22 cellular contexts compared by ENCODE assay signal in the genomic region with DNA sequence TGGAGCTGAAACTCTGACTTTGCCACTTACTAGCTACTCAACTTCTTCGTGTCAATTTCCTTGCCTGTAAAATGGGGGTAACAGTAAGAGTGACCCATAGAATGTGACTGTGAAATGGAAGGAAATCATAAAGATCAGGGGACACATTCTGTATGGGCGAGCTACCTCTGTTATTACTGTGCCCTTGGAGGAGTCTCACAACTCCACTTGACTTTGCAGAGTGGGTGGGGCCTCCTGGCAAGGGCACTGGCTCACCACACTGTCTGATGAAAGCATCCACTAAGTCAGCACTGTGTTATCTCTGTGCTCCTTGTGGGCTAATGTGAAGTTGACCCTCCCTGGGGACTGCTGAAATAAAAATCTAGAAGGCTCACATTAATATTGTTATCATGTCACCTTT.
A peak's percentile ranks its signal among the peaks of the same experiment; 100 is the strongest.
DNase-seq lines count a peak whose midpoint lies in the region; ATAC-seq, FAIRE-seq and TF ChIP-seq lines count a peak whose summit lies in the region.
"Had no signal": no experiment of that assay in that cellular context is flagged by ENCODE, and none has a peak within 500 bp of the region (broad histone marks: within the 10 kb centered on the region; RNA-seq: fewer than 3 reads in every experiment).

No MANE protein-coding gene starts in this region.

- intact Hi-C loops in left ventricle myocardium inferior (cut with micrococcal nuclease), result no loop called here

- H3K27ac ChIP-seq in left ventricle myocardium inferior (replicated peaks), result peak overlapping the region; percentile 54

- H3K27me3 ChIP-seq in left ventricle myocardium inferior (ENCODE audit: low read depth), result no peaks in the 10 kb centered on the region

- no peak for TF ChIP-seq CTCF in left ventricle myocardium inferior (IDR thresholded peaks at IDR 0.05; ENCODE audit: borderline replicate concordance)
- no peak for TF ChIP-seq CTCF in omental fat pad (IDR thresholded peaks at IDR 0.05)

- no peaks in the 10 kb centered on the region for H3K9me3 ChIP-seq in left ventricle myocardium inferior (replicated peaks)

- ATAC-seq in omental fat pad (ENCODE audit: low FRiP score), result peak; percentile 56
- ATAC-seq in GM21529 (IDR thresholded peaks at IDR 0.05; ENCODE audit: unreplicated experiment), result no peak
- ATAC-seq in HG02678 (IDR thresholded peaks at IDR 0.05; ENCODE audit: unreplicated experiment), result no peak
- ATAC-seq: GM23338 had no signal

- peak; percentile 79 for FAIRE-seq in urothelium cell line (lab: Jason Lieb, UNC)
- FAIRE-seq: RCC 7860 had no signal

- DNase-seq in activated CD8-positive, alpha-beta memory T cell treated with anti-CD3 and anti-CD28 coated beads, Interleukin-2, amount 50 U/mL, for 48 hours, result peak; percentile 15
- DNase-seq in activated CD8-positive, alpha-beta memory T cell treated with anti-CD3 and anti-CD28 coated beads, Interleukin-2, amount 50 U/mL, for 4 hours, result no peak
- no peak for DNase-seq in left ventricle myocardium inferior
- DNase-seq in omental fat pad (ENCODE audit: low spot score), result no peak
- DNase-seq in urothelium cell line (ENCODE audit: low spot score), result no peak
- DNase-seq in NCI-H2227 treated with DMSO at 0.1 percent for 48 hours (lab: John Stamatoyannopoulos, UW), result no peak
- DNase-seq: 8988T; DMS 273 treated with DMSO at 0.1 percent for 48 hours; DND-41; HCEC 1CT; MM.1S; NCI-H1092; NCI-H146; NCI-H2029 treated with DMSO at 0.1 percent for 48 hours; NCI-H2171 treated with DMSO at 0.1 percent for 48 hours; NCI-H446 treated with DMSO at 0.1 percent for 48 hours; NK-92 treated with Interleukin-12 subunit alpha and Interleukin-12 subunit beta, amount 100 ng/mL, for 24 hours; SHP77 treated with DMSO at 0.1 percent for 48 hours had no signal

- peaks cover 11% of the 10 kb centered on the region for H3K36me3 ChIP-seq in left ventricle myocardium inferior

- H3K4me3 ChIP-seq in left ventricle myocardium inferior, result no peak overlapping the region
- H3K4me3 ChIP-seq: GM23338 had no signal

- peaks cover 22% of the 10 kb centered on the region for H3K4me1 ChIP-seq in left ventricle myocardium inferior
